8 cellular contexts compared by ENCODE assay signal in genomic region chr1:207885129-207886032, GRCh38. TPM values are rescaled to one million over a fixed set of nuclear protein-coding genes. Genes with fewer than 3 reads are reported as not detected.
DNase-seq lines count a peak whose midpoint lies in the region; ATAC-seq, FAIRE-seq and TF ChIP-seq lines count a peak whose summit lies in the region.

No MANE protein-coding gene starts in this region.

- no peak overlapping the region for H2BK120ac ChIP-seq in neuronal stem cell (ENCODE audit: low read depth, low read length)

- no peak overlapping the region for H3K9ac ChIP-seq in neuronal stem cell (ENCODE audit: low read depth, low read length, poor library complexity)

- peaks cover 6% of the 10 kb centered on the region for H3K4me1 Mint-ChIP-seq in Caco-2 (ENCODE audit: low read depth, unreplicated experiment)
- H3K4me1 Mint-ChIP-seq in activated T-helper 17 cell treated with anti-CD3 and anti-CD28 coated beads, Interleukin-2, amount 50 U/mL, for 72 hours: peaks cover 24% of the 10 kb centered on the region

- peaks cover under 1% of the 10 kb centered on the region for H3K27me3 Mint-ChIP-seq in Caco-2 (ENCODE audit: insufficient read depth, unreplicated experiment)
- peaks cover 7% of the 10 kb centered on the region for H3K27me3 Mint-ChIP-seq in activated T-helper 17 cell treated with anti-CD3 and anti-CD28 coated beads, Interleukin-2, amount 50 U/mL, for 72 hours

- no peak overlapping the region for H2BK12ac ChIP-seq in neuronal stem cell (ENCODE audit: low read length)

- no peak overlapping the region for H3K4me3 Mint-ChIP-seq in Caco-2 (ENCODE audit: unreplicated experiment)
- H3K4me3 Mint-ChIP-seq in activated T-helper 17 cell treated with anti-CD3 and anti-CD28 coated beads, Interleukin-2, amount 50 U/mL, for 72 hours: peak overlapping the region; percentile 82

- H3K79me1 ChIP-seq in neuronal stem cell (ENCODE audit: low read depth, low read length): no peaks in the 10 kb centered on the region

- H3K14ac ChIP-seq in neuronal stem cell (ENCODE audit: low read length): no peak overlapping the region

- no peak overlapping the region for H3K4me3 ChIP-seq in Caco-2 (ENCODE audit: low read depth, low read length)
- no peak overlapping the region for H3K4me3 ChIP-seq in neuronal stem cell (ENCODE audit: low read length in 2 of 2)
- H3K4me3 ChIP-seq in tibial artery: no peak overlapping the region

- no peak overlapping the region for H3K4me2 ChIP-seq in neuronal stem cell (ENCODE audit: insufficient read depth, low read length, poor library complexity, severe bottlenecking)

- peak; percentile 60 for ATAC-seq in GM21423 (IDR thresholded peaks at IDR 0.05; ENCODE audit: unreplicated experiment)
- peak; percentile 66 for ATAC-seq in activated T-helper 17 cell treated with anti-CD3 and anti-CD28 coated beads, Interleukin-2, amount 50 U/mL, for 72 hours (replicated peaks)

- peak overlapping the region; percentile 42 for H3K27ac Mint-ChIP-seq in Caco-2 (ENCODE audit: unreplicated experiment)
- peak overlapping the region; percentile 78 for H3K27ac Mint-ChIP-seq in activated T-helper 17 cell treated with anti-CD3 and anti-CD28 coated beads, Interleukin-2, amount 50 U/mL, for 72 hours

- peak; percentile 94 to 95 for TF ChIP-seq CTCF in Caco-2 (IDR thresholded peaks at IDR 0.05; ENCODE audit: insufficient read depth in 1 of 2, low read depth in 1 of 2, low read length in 1 of 2, severe bottlenecking in 1 of 2, unreplicated experiment in 1 of 2)
- TF ChIP-seq CTCF in tibial artery (IDR thresholded peaks at IDR 0.05): peak; percentile 95 to 97

- no peak overlapping the region for H3K18ac ChIP-seq in neuronal stem cell (ENCODE audit: low read length)

- H2BK15ac ChIP-seq in neuronal stem cell (ENCODE audit: low read length): no peak overlapping the region

- FAIRE-seq in RCC 7860 (lab: Jason Lieb, UNC): no peak

- no peak overlapping the region for H2AK5ac ChIP-seq in neuronal stem cell (ENCODE audit: low read depth, low read length)

- no peak overlapping the region for H3K4ac ChIP-seq in neuronal stem cell (ENCODE audit: low read length)

- H3K4me1 ChIP-seq in Caco-2 (peaks cover 8% of the 10 kb centered on the region), neuronal stem cell (ENCODE audit: control insufficient read depth in 2 of 2, insufficient read depth in 1 of 2, low read depth in 1 of 2, low read length in 2 of 2) (peaks cover 0 to 3% of the 10 kb centered on the region in 2 donors), tibial artery (peaks cover 4 to 39% (median 29%) of the 10 kb centered on the region in 4 donors)

- peak overlapping the region; percentile 72 for H2AFZ ChIP-seq in neuronal stem cell (ENCODE audit: low read length)

- H3K27ac ChIP-seq in KOPT-K1 (ENCODE audit: low read depth, low read length, poor library complexity, severe bottlenecking): peak overlapping the region; percentile 83
- no peak overlapping the region for H3K27ac ChIP-seq in neuronal stem cell (replicated peaks; ENCODE audit: low read length)
- H3K27ac ChIP-seq in tibial artery: peak overlapping the region in 1 of 2 donors; percentile 40

- no peaks in the 10 kb centered on the region for H3K36me3 Mint-ChIP-seq in Caco-2 (ENCODE audit: insufficient read depth, unreplicated experiment)
- H3K36me3 Mint-ChIP-seq in activated T-helper 17 cell treated with anti-CD3 and anti-CD28 coated beads, Interleukin-2, amount 50 U/mL, for 72 hours (ENCODE audit: low read depth): no peaks in the 10 kb centered on the region

- H4K8ac ChIP-seq in neuronal stem cell (ENCODE audit: low read depth, low read length): no peak overlapping the region

- no peak overlapping the region for H4K91ac ChIP-seq in neuronal stem cell (ENCODE audit: low read depth, low read length, poor library complexity)

- WGBS in neuronal stem cell (ENCODE audit: extremely low coverage in 2 of 2, insufficient read length in 2 of 2, insufficient replicate concordance in 1 of 2), 2 donors: no CpG with 5 or more reads among the region's 9 CpGs

- BruUV-seq in Caco-2 (replicated peaks; lab: Mats Ljungman, UMichigan): no TSS peak

- H2BK5ac ChIP-seq in neuronal stem cell (ENCODE audit: low read length): no peak overlapping the region

- DNase-seq in Caco-2 (peak; percentile 87), RCC 7860 (ENCODE audit: low spot score) (peak; percentile 60), fibroblast of the conjunctiva (ENCODE audit: low read depth) (peak; percentile 79), neuronal stem cell (ENCODE audit: low spot score) (peak; percentile 81), tibial artery (peak; percentile 87 to 90)

- H3K27me3 ChIP-seq in Caco-2 (replicated peaks; ENCODE audit: control insufficient read depth, insufficient read depth, low read length): no peaks in the 10 kb centered on the region
- H3K27me3 ChIP-seq in neuronal stem cell (ENCODE audit: control insufficient read depth in 3 of 3, insufficient read depth in 3 of 3, low read depth in 1 of 3, low read length in 3 of 3): peaks cover 0 to 3% (median 0%) of the 10 kb centered on the region in 3 experiments
- H3K27me3 ChIP-seq in tibial artery: no peaks in the 10 kb centered on the region

- POLR2A ChIA-PET in Caco-2 (lab: Charles Lee): interaction anchor here (0.5 to 1.2 kb wide), 3 partner anchors 59 to 78 kb away, joined by 3 to 7 read pairs (median 5); no protein-coding TSS in a partner anchor

- CTCF ChIA-PET in Caco-2 (lab: Charles Lee): interaction anchor here (0.7 to 4.3 kb wide), 24 partner anchors 9 to 354 kb away, joined by 3 to 113 read pairs (median 5); partner anchors contain the start of gene CD34

- intact Hi-C loops in Caco-2 (cut with micrococcal nuclease; ENCODE audit: unreplicated experiment) (loop anchor here (1.0 to 10.0 kb wide), 7 partner anchors 12 to 359 kb away; partner anchors contain the start of gene PLXNA2), tibial artery (cut with DNase I; ENCODE audit: low total_unique reads) (loop anchor here (2.0 to 10.0 kb wide), 2 partner anchors 77 to 359 kb away; partner anchors contain the start of gene PLXNA2)

- no peaks in the 10 kb centered on the region for H3K9me3 Mint-ChIP-seq in Caco-2 (ENCODE audit: unreplicated experiment)
- H3K9me3 Mint-ChIP-seq in activated T-helper 17 cell treated with anti-CD3 and anti-CD28 coated beads, Interleukin-2, amount 50 U/mL, for 72 hours: no peaks in the 10 kb centered on the region

- H3K23ac ChIP-seq in neuronal stem cell (ENCODE audit: low read depth, low read length, poor library complexity): no peak overlapping the region

- H3K9me3 ChIP-seq in Caco-2 (no peaks in the 10 kb centered on the region), KOPT-K1 (ENCODE audit: insufficient read depth, low read length, poor library complexity, severe bottlenecking) (no peaks in the 10 kb centered on the region), neuronal stem cell (replicated peaks in 1 of 2; ENCODE audit: control insufficient read depth in 2 of 2, insufficient read depth in 1 of 2, low read depth in 1 of 2, low read length in 2 of 2) (no peaks in the 10 kb centered on the region), tibial artery (no peaks in the 10 kb centered on the region)

- H3K36me3 ChIP-seq in Caco-2 (ENCODE audit: control insufficient read depth, insufficient read depth, low read length): no peaks in the 10 kb centered on the region
- H3K36me3 ChIP-seq in KOPT-K1 (ENCODE audit: insufficient read depth, low read length): no peaks in the 10 kb centered on the region
- no peaks in the 10 kb centered on the region for H3K36me3 ChIP-seq in neuronal stem cell (replicated peaks in 1 of 2; ENCODE audit: control insufficient read depth in 2 of 2, insufficient read depth in 2 of 2, low read length in 2 of 2)
- no peaks in the 10 kb centered on the region for H3K36me3 ChIP-seq in tibial artery

RNA-seq across cellular contexts. Expression of gene CD34, which starts 25.5 kb away (rescaled TPM):
- total RNA-seq in Caco-2 (2022): not detected in 2 replicates
- under 1 TPM; 0.06 to 0.24 TPM for total RNA-seq in activated T-helper 17 cell treated with anti-CD3 and anti-CD28 coated beads, Interleukin-2, amount 50 U/mL, for 72 hours
- polyA plus RNA-seq in neuronal stem cell (2013, experiment 1 of 2): 0.45 TPM
- polyA plus RNA-seq in neuronal stem cell (2013, experiment 2 of 2): 0.43 TPM
